ENCODE assay signal across 1 cellular context in the genomic region with DNA sequence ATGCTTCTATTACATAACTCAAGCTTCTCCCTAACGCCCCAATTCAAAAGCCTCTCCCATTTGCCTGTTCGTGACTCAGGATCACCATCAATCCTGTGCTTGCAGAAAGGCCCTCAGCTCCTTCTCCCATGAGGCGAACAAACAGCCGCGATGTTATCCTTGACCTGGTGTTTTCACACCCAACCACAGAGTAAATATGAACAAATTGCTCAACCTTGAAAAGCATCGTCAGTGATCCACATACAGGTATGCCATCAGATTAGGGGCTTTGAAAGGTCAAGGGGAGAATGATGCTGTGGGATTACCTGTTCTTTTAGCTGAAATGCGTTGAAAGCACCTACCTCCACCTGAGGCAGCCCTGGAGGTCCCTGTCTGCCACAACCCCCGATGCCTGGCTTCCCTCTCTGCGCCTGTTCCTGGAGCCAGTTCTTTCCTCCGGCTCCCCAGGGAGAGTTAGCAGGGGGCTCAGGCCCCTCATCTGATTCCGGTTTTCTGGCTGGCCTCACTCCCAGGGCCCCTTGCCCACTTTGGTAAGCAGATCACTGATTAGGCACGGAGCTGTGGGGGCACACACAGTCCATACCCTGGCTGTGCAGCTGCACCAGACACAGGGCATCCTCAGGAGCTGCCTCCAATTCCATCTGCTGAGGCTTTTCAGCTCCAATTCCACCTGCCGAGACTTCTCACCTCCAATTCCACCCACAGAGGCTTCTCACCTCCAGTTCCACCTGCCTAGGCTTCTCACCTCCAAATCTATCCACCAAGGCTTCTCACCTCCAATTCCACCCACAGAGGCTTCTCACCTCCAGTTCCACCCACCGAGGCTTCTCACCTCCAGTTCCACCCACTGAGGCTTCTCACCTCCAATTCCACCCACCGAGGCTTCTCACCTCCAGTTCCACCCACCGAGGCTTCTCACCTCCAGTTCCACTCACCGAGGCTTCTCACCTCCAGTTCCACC.
TF ChIP-seq lines count a peak whose summit lies in the region.

No MANE protein-coding gene starts in this region.

TF ChIP-seq in HepG2, 621 proteins besides CTCF, POLR2A, EP300 and RAD21 (continued from another document):
- TF ChIP-seq, protein P1, sequence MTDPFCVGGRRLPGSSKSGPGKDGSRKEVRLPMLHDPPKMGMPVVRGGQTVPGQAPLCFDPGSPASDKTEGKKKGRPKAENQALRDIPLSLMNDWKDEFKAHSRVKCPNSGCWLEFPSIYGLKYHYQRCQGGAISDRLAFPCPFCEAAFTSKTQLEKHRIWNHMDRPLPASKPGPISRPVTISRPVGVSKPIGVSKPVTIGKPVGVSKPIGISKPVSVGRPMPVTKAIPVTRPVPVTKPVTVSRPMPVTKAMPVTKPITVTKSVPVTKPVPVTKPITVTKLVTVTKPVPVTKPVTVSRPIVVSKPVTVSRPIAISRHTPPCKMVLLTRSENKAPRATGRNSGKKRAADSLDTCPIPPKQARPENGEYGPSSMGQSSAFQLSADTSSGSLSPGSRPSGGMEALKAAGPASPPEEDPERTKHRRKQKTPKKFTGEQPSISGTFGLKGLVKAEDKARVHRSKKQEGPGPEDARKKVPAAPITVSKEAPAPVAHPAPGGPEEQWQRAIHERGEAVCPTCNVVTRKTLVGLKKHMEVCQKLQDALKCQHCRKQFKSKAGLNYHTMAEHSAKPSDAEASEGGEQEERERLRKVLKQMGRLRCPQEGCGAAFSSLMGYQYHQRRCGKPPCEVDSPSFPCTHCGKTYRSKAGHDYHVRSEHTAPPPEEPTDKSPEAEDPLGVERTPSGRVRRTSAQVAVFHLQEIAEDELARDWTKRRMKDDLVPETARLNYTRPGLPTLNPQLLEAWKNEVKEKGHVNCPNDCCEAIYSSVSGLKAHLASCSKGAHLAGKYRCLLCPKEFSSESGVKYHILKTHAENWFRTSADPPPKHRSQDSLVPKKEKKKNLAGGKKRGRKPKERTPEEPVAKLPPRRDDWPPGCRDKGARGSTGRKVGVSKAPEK (CRISPR knock-in tag; IDR thresholded peaks at IDR 0.05; ENCODE audit: borderline replicate concordance): peak; percentile 98; the same call in 1 of the 2 replicates
- TF ChIP-seq GABPB1 (CRISPR knock-in tag; IDR thresholded peaks at IDR 0.05) (peak; percentile 41; the same call in 1 of the 2 replicates), FOXK1 (CRISPR knock-in tag; IDR thresholded peaks at IDR 0.05; ENCODE audit: borderline replicate concordance, low read depth) (peak; percentile 91; the same call in 1 of the 2 replicates), NPAS2 (CRISPR knock-in tag; IDR thresholded peaks at IDR 0.05; ENCODE audit: borderline replicate concordance) (no peak), ZFY (CRISPR knock-in tag; IDR thresholded peaks at IDR 0.05) (peak; percentile 42; the same call in 1 of the 2 replicates), SCMH1 (CRISPR knock-in tag; IDR thresholded peaks at IDR 0.05; ENCODE audit: borderline replicate concordance) (no peak), ZNF773 (CRISPR knock-in tag; IDR thresholded peaks at IDR 0.05; ENCODE audit: borderline replicate concordance) (no peak), TCF7 (IDR thresholded peaks at IDR 0.05; ENCODE audit: low read depth) (peak; percentile 67), ZBTB25 (CRISPR knock-in tag; IDR thresholded peaks at IDR 0.05) (peak; percentile 65; the same call in 1 of the 2 replicates), GABPA (IDR thresholded peaks at IDR 0.05; ENCODE audit: low read depth, low read length) (no peak), GABPA (CRISPR knock-in tag; IDR thresholded peaks at IDR 0.05; ENCODE audit: low read depth) (peak; percentile 45; the same call in 1 of the 2 replicates), ZNF670 (CRISPR knock-in tag; IDR thresholded peaks at IDR 0.05; ENCODE audit: borderline replicate concordance) (no peak), REST (IDR thresholded peaks at IDR 0.05; ENCODE audit: borderline replicate concordance in 1 of 2, low read depth in 1 of 2, low read length in 2 of 2) (peak in 1 of 2 experiments; percentile 45; a peak in 1 of 4 replicates), ZFP1 (CRISPR knock-in tag; IDR thresholded peaks at IDR 0.05) (peak; percentile 55; the same call in 1 of the 2 replicates), ELF4 (CRISPR knock-in tag; IDR thresholded peaks at IDR 0.05; ENCODE audit: borderline replicate concordance) (0 out of 2 replicates have a peak, but pooled peaks have one; percentile 41), NFYB (CRISPR knock-in tag; IDR thresholded peaks at IDR 0.05) (no peak), FOXA3 (CRISPR knock-in tag; IDR thresholded peaks at IDR 0.05) (peak; percentile 99), ASH2L (IDR thresholded peaks at IDR 0.05; ENCODE audit: insufficient read length, low read depth, low read length) (peak; percentile 36), LCORL (IDR thresholded peaks at IDR 0.05) (0 out of 2 replicates have a peak, but pooled peaks have one; percentile 58), LCORL (CRISPR knock-in tag; IDR thresholded peaks at IDR 0.05) (peak; percentile 91), ZNF710 (CRISPR knock-in tag; IDR thresholded peaks at IDR 0.05; ENCODE audit: borderline replicate concordance) (peak; percentile 62; the same call in 1 of the 2 replicates), HOMEZ (CRISPR knock-in tag; IDR thresholded peaks at IDR 0.05; ENCODE audit: low read depth) (peak; percentile 89), ZSCAN30 (CRISPR knock-in tag; IDR thresholded peaks at IDR 0.05) (no peak), ZNF749 (CRISPR knock-in tag; IDR thresholded peaks at IDR 0.05; ENCODE audit: borderline replicate concordance) (no peak), FOXC1 (CRISPR knock-in tag; IDR thresholded peaks at IDR 0.05; ENCODE audit: borderline replicate concordance) (no peak), HMG20B (CRISPR knock-in tag; conservative IDR thresholded peaks at IDR 0.05) (peak; percentile 87; the same call in 1 of the 2 replicates), PRMT3 (CRISPR knock-in tag; IDR thresholded peaks at IDR 0.05; ENCODE audit: borderline replicate concordance, low read depth) (no peak), ATF1 (CRISPR knock-in tag; IDR thresholded peaks at IDR 0.05) (peak; percentile 49; the same call in 1 of the 2 replicates), ZNF263 (CRISPR knock-in tag; IDR thresholded peaks at IDR 0.05) (no peak; the same call in 1 of the 2 replicates), HDAC2 (CRISPR knock-in tag; IDR thresholded peaks at IDR 0.05) (peak; percentile 96), TEAD3 (CRISPR knock-in tag; optimal IDR thresholded peaks at IDR 0.05; ENCODE audit: borderline replicate concordance) (peak; percentile 90), KDM6A (CRISPR knock-in tag; IDR thresholded peaks at IDR 0.05; ENCODE audit: low read depth) (peak; percentile 81; the same call in 1 of the 2 replicates), HNF1A (IDR thresholded peaks at IDR 0.05; ENCODE audit: low read depth) (peak; percentile 81), HNF1A (CRISPR knock-in tag; IDR thresholded peaks at IDR 0.05; ENCODE audit: borderline replicate concordance) (0 out of 2 replicates have a peak, but pooled peaks have one; percentile 40)
- TF ChIP-seq, protein P2, sequence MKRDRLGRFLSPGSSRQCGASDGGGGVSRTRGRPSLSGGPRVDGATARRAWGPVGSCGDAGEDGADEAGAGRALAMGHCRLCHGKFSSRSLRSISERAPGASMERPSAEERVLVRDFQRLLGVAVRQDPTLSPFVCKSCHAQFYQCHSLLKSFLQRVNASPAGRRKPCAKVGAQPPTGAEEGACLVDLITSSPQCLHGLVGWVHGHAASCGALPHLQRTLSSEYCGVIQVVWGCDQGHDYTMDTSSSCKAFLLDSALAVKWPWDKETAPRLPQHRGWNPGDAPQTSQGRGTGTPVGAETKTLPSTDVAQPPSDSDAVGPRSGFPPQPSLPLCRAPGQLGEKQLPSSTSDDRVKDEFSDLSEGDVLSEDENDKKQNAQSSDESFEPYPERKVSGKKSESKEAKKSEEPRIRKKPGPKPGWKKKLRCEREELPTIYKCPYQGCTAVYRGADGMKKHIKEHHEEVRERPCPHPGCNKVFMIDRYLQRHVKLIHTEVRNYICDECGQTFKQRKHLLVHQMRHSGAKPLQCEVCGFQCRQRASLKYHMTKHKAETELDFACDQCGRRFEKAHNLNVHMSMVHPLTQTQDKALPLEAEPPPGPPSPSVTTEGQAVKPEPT (CRISPR knock-in tag; IDR thresholded peaks at IDR 0.05; ENCODE audit: low read depth): no peak
